10 cellular contexts compared by ENCODE assay signal in genomic region chr10:102814873-102815661, GRCh38. TPM values are rescaled to one million over a fixed set of nuclear protein-coding genes. Genes with fewer than 3 reads are reported as not detected.
DNase-seq lines count a peak whose midpoint lies in the region; ATAC-seq, FAIRE-seq and TF ChIP-seq lines count a peak whose summit lies in the region.
"Had no signal": no experiment of that assay in that cellular context is flagged by ENCODE, and none has a peak within 500 bp of the region (broad histone marks: within the 10 kb centered on the region; RNA-seq: fewer than 3 reads in every experiment).

No MANE protein-coding gene starts in this region.

- FAIRE-seq in A549 (lab: Jason Lieb, UNC), result no peak

- H2AFZ ChIP-seq in neural progenitor cell (replicated peaks), result no peak overlapping the region

- peaks cover 14% of the 10 kb centered on the region for H3K36me3 Mint-ChIP-seq in neural progenitor cell
- peaks cover 0 to 54% (median 6%) of the 10 kb centered on the region in 3 donors for H3K36me3 Mint-ChIP-seq in CD8-positive, alpha-beta memory T cell

- H3K27me3 Mint-ChIP-seq in neural progenitor cell (ENCODE audit: insufficient read depth, low read depth), result no peaks in the 10 kb centered on the region
- H3K27me3 Mint-ChIP-seq in CD8-positive, alpha-beta memory T cell, result no peaks in the 10 kb centered on the region

- H3K4me2 ChIP-seq in A549, result no peak overlapping the region
- no peak overlapping the region for H3K4me2 ChIP-seq in neural progenitor cell

- POLR2A ChIA-PET in A549 (lab: Yijun Ruan, JAX), result no interaction called here
- POLR2A ChIA-PET in CD8-positive, alpha-beta memory T cell (lab: Charles Lee), result no interaction called here

- CTCF ChIA-PET in A549 (lab: Yijun Ruan, JAX), result interaction anchor here (1.1 to 1.9 kb wide), 3 partner anchors 82 to 103 kb away, joined by 3 to 6 read pairs (median 4); partner anchors contain the start of gene CNNM2
- CTCF ChIA-PET in CD8-positive, alpha-beta memory T cell (lab: Charles Lee), result no interaction called here

- H3K79me2 ChIP-seq in neural progenitor cell (ENCODE audit: low read depth), result no peaks in the 10 kb centered on the region

- no peaks in the 10 kb centered on the region for H3K9me3 Mint-ChIP-seq in neural progenitor cell
- no peaks in the 10 kb centered on the region for H3K9me3 Mint-ChIP-seq in CD8-positive, alpha-beta memory T cell

- 91% methylated on average over 23 of the region's 23 CpGs for WGBS in A549 (ENCODE audit: missing lambda C conversion rate)

- no peak for TF ChIP-seq EP300 in A549 (IDR thresholded peaks at IDR 0.05)

- H3K4me3 ChIP-seq in A549 (no peak overlapping the region), fibroblast of pulmonary artery (replicated peaks; ENCODE audit: low read depth, low read length) (no peak overlapping the region), neural progenitor cell (no peak overlapping the region)
- H3K4me3 ChIP-seq in CD8-positive, alpha-beta memory T cell (ENCODE audit: low read length), result no peak overlapping the region

- no peak for TF ChIP-seq CTCF in A549 (IDR thresholded peaks at IDR 0.05)
- TF ChIP-seq CTCF in fibroblast of pulmonary artery (IDR thresholded peaks at IDR 0.05; ENCODE audit: low read length, missing control alignments), result no peak
- no peak for TF ChIP-seq CTCF in neural progenitor cell (IDR thresholded peaks at IDR 0.05)

- no peak overlapping the region for H3K9ac ChIP-seq in neural progenitor cell

- H3K27ac ChIP-seq in A549 (no peak overlapping the region), neural progenitor cell (no peak overlapping the region)
- H3K27ac ChIP-seq in CD8-positive, alpha-beta memory T cell (ENCODE audit: low read depth, low read length), result no peak overlapping the region
- H3K27ac ChIP-seq: C4-2B had no signal

- no peaks in the 10 kb centered on the region for H3K9me3 ChIP-seq in A549
- H3K9me3 ChIP-seq in neural progenitor cell (ENCODE audit: low read depth), result no peaks in the 10 kb centered on the region
- no peaks in the 10 kb centered on the region for H3K9me3 ChIP-seq in CD8-positive, alpha-beta memory T cell (ENCODE audit: low read length)

- no peak overlapping the region for H3K4me3 Mint-ChIP-seq in neural progenitor cell
- no peak overlapping the region for H3K4me3 Mint-ChIP-seq in CD8-positive, alpha-beta memory T cell

- DNase-seq in A549 (ENCODE audit: low read depth in 1 of 2, low spot score in 1 of 2), result no peak
- peak; percentile 45 for DNase-seq in RPMI7951 (ENCODE audit: low read depth)
- peak; percentile 74 for DNase-seq in fibroblast of pulmonary artery (ENCODE audit: low read depth)
- DNase-seq in neural progenitor cell (ENCODE audit: low spot score), result no peak
- no peak for DNase-seq in NCI-H1436 treated with DMSO at 0.1 percent for 48 hours (lab: John Stamatoyannopoulos, UW)
- DNase-seq in CD8-positive, alpha-beta memory T cell, result no peak
- no peak for DNase-seq in NCI-H345 (lab: John Stamatoyannopoulos, UW)
- DNase-seq: NCI-H2029 had no signal

- no peaks in the 10 kb centered on the region for H3K36me3 ChIP-seq in neural progenitor cell
- H3K36me3 ChIP-seq in CD8-positive, alpha-beta memory T cell (ENCODE audit: insufficient read depth, low read length), result peaks cover 14% of the 10 kb centered on the region

- no peak for TF ChIP-seq RAD21 in A549 (conservative IDR thresholded peaks at IDR 0.05 in 1 of 2, IDR thresholded peaks at IDR 0.05 in 1 of 2)

- H4K20me1 ChIP-seq in neural progenitor cell (ENCODE audit: low read depth), result no peaks in the 10 kb centered on the region

- no peak for TF ChIP-seq POLR2A in A549 (IDR thresholded peaks at IDR 0.05; ENCODE audit: low read length)

- H3F3A ChIP-seq in neural progenitor cell (ENCODE audit: low read depth), result no peaks in the 10 kb centered on the region

- no peaks in the 10 kb centered on the region for H3K4me1 ChIP-seq in A549
- no peaks in the 10 kb centered on the region for H3K4me1 ChIP-seq in neural progenitor cell
- H3K4me1 ChIP-seq in CD8-positive, alpha-beta memory T cell (ENCODE audit: insufficient read depth, low read length), result peaks cover 8% of the 10 kb centered on the region

- H3K27ac Mint-ChIP-seq in neural progenitor cell, result peak overlapping the region; percentile 75
- H3K27ac Mint-ChIP-seq in CD8-positive, alpha-beta memory T cell, result peak overlapping the region in 1 of 8 donors; percentile 17

- peak; percentile 36 to 49; a peak in 2 of 6 replicates for ATAC-seq in A549
- ATAC-seq in GM21737 (IDR thresholded peaks at IDR 0.05; ENCODE audit: unreplicated experiment), result no peak

- H3K27me3 ChIP-seq in neural progenitor cell, result no peaks in the 10 kb centered on the region
- H3K27me3 ChIP-seq in CD8-positive, alpha-beta memory T cell (ENCODE audit: insufficient read depth, low read length, poor library complexity, severe bottlenecking), result no peaks in the 10 kb centered on the region

- H3K4me1 Mint-ChIP-seq in neural progenitor cell, result peaks cover 10% of the 10 kb centered on the region
- H3K4me1 Mint-ChIP-seq in CD8-positive, alpha-beta memory T cell, result peaks cover 5 to 10% (median 9%) of the 10 kb centered on the region in 3 donors

TF ChIP-seq in A549, 52 proteins besides CTCF, POLR2A, EP300 and RAD21 (continues in another document):
- TF ChIP-seq E2F6 (IDR thresholded peaks at IDR 0.05; ENCODE audit: borderline replicate concordance, low read depth), result no peak
- no peak for TF ChIP-seq SREBF2 (IDR thresholded peaks at IDR 0.05)
- no peak for TF ChIP-seq REST (IDR thresholded peaks at IDR 0.05)
- no peak for TF ChIP-seq CHD2 (IDR thresholded peaks at IDR 0.05; ENCODE audit: low read length, partially characterized antibody)
- no peak for TF ChIP-seq HDAC2 (IDR thresholded peaks at IDR 0.05)
- TF ChIP-seq MAZ (IDR thresholded peaks at IDR 0.05; ENCODE audit: borderline replicate concordance, low read depth, low read length), result no peak
- no peak for TF ChIP-seq PHF8 (IDR thresholded peaks at IDR 0.05; ENCODE audit: borderline replicate concordance, low read depth)

RNA-seq across cellular contexts. Expression of gene CYP17A1, which starts 22.1 kb away (rescaled TPM):
- not detected in 2 replicates for polyA plus RNA-seq in A549 (2011; rRNA removed)
- 0.03 TPM in 1 of 2 replicates, not detected in the other for polyA plus RNA-seq in A549 (2012; cell fraction: cytosol; rRNA removed)
- polyA plus RNA-seq in A549 (2012; cell fraction: nucleus; rRNA removed), result not detected in 2 replicates
- not detected in 3 replicates for polyA plus RNA-seq in A549 (2017; fragmentation: RNase III; extraction: RNeasy Plus Mini Kit Qiagen cat#74134 plus additional on column Dnase treatment)
- polyA minus RNA-seq in A549 (2011; rRNA and poly(A)+ RNA removed), result not detected in 2 replicates
- not detected in 2 replicates for total RNA-seq in RPMI7951 (2014; rRNA removed; shearing (Covaris generic))
- total RNA-seq in neural progenitor cell (ENCODE audit: low replicate concordance), result not detected in 2 replicates
- not detected for total RNA-seq in CD8-positive, alpha-beta memory T cell
- 0.13 TPM for polyA plus RNA-seq in CD8-positive, alpha-beta memory T cell

RNA-seq across cellular contexts. Expression of gene BORCS7, which starts 39.0 kb away (rescaled TPM):
- polyA plus RNA-seq in A549 (2011; rRNA removed) (43.9 and 68.1 TPM in 2 replicates), A549 (2017; fragmentation: RNase III; extraction: RNeasy Plus Mini Kit Qiagen cat#74134 plus additional on column Dnase treatment) (31.3 to 36.9 TPM (median 36.6 TPM) in 3 replicates)
- polyA plus RNA-seq in A549 (2012; cell fraction: cytosol; rRNA removed), result 31.7 and 34.1 TPM in 2 replicates
- polyA plus RNA-seq in A549 (2012; cell fraction: nucleus; rRNA removed), result 7.4 and 9.8 TPM in 2 replicates
- 8.9 and 11.2 TPM in 2 replicates for polyA minus RNA-seq in A549 (2011; rRNA and poly(A)+ RNA removed)
- 17.9 and 29.5 TPM in 2 replicates for total RNA-seq in RPMI7951 (2014; rRNA removed; shearing (Covaris generic))
- total RNA-seq in neural progenitor cell (ENCODE audit: low replicate concordance), result 10.1 and 18.4 TPM in 2 replicates
- total RNA-seq in CD8-positive, alpha-beta memory T cell, result 10 to 100 TPM in 1 of 2 experiments, 1 to 10 TPM in 1; 9.8 to 11.3 TPM
- polyA plus RNA-seq in CD8-positive, alpha-beta memory T cell, result 39.2 TPM

RNA-seq across cellular contexts. Expression of gene AS3MT, which starts 54.2 kb away (rescaled TPM):
- polyA plus RNA-seq in A549 (2011; rRNA removed) (8.6 and 10.8 TPM in 2 replicates), A549 (2017; fragmentation: RNase III; extraction: RNeasy Plus Mini Kit Qiagen cat#74134 plus additional on column Dnase treatment) (9.7 to 10.7 TPM (median 10.7 TPM) in 3 replicates)
- 4.6 and 5.1 TPM in 2 replicates for polyA plus RNA-seq in A549 (2012; cell fraction: cytosol; rRNA removed)
- polyA plus RNA-seq in A549 (2012; cell fraction: nucleus; rRNA removed), result 2.4 and 4.8 TPM in 2 replicates
- 1.6 and 2.0 TPM in 2 replicates for polyA minus RNA-seq in A549 (2011; rRNA and poly(A)+ RNA removed)
- 1.3 and 1.9 TPM in 2 replicates for total RNA-seq in RPMI7951 (2014; rRNA removed; shearing (Covaris generic))
- total RNA-seq in neural progenitor cell (ENCODE audit: low replicate concordance), result 33.3 and 40.3 TPM in 2 replicates
- total RNA-seq in CD8-positive, alpha-beta memory T cell, result under 1 TPM in 1 of 2 experiments, not detected in 1; 0.44 TPM
- not detected for polyA plus RNA-seq in CD8-positive, alpha-beta memory T cell

Comparison
In these comparisons a context has a peak if more than half of its experiments do, and no peak if none do; other contexts are left out.
1. DNase-seq: peak in RPMI7951 (single experiment) and fibroblast of pulmonary artery (single experiment); none in A549 (0 of 2), neural progenitor cell (single experiment), NCI-H1436 treated with DMSO at 0.1 percent for 48 hours (single experiment), CD8-positive, alpha-beta memory T cell (0 of 5) and NCI-H345 (single experiment).
2. RNA of gene AS3MT, which starts 54.2 kb away (total RNA-seq): 33.3 to 40.3 TPM in neural progenitor cell; 1.3 to 1.9 TPM in RPMI7951 and 0.44 TPM in CD8-positive, alpha-beta memory T cell; every median in the first group is over 10 times any median in the second.